8 cellular contexts compared by ENCODE assay signal in genomic region chr19:18388328-18389094, GRCh38. TPM values are rescaled to one million over a fixed set of nuclear protein-coding genes. Genes with fewer than 3 reads are reported as not detected.
DNase-seq lines count a peak whose midpoint lies in the region; ATAC-seq and TF ChIP-seq lines count a peak whose summit lies in the region.

No MANE protein-coding gene starts in this region.

- H3K36me3 Mint-ChIP-seq in activated CD8-positive, alpha-beta memory T cell treated with anti-CD3 and anti-CD28 coated beads, Interleukin-2, amount 10 ng/mL, durations not matched to agents 7 days and 5 days, result no peaks in the 10 kb centered on the region

- peaks cover 59% of the 10 kb centered on the region for H3K27me3 Mint-ChIP-seq in activated CD8-positive, alpha-beta memory T cell treated with anti-CD3 and anti-CD28 coated beads, Interleukin-2, amount 10 ng/mL, durations not matched to agents 7 days and 5 days

- H3K9me3 Mint-ChIP-seq in activated CD8-positive, alpha-beta memory T cell treated with anti-CD3 and anti-CD28 coated beads, Interleukin-2, amount 10 ng/mL, durations not matched to agents 7 days and 5 days (ENCODE audit: low read depth), result no peaks in the 10 kb centered on the region

- H3K4me3 ChIP-seq in epithelial cell of esophagus (ENCODE audit: low read length), result peak overlapping the region; percentile 11
- peak overlapping the region; percentile 56 to 79 for H3K4me3 ChIP-seq in mucosa of rectum (ENCODE audit: low read length in 2 of 2)

- H3K27ac Mint-ChIP-seq in activated CD8-positive, alpha-beta memory T cell treated with anti-CD3 and anti-CD28 coated beads, Interleukin-2, amount 10 ng/mL, durations not matched to agents 7 days and 5 days, result no peak overlapping the region

- no peaks in the 10 kb centered on the region for H3K27me3 ChIP-seq in mucosa of rectum (ENCODE audit: control insufficient read depth in 2 of 2, insufficient read depth in 2 of 2, low read length in 2 of 2)

- CTCF ChIA-PET in activated CD8-positive, alpha-beta memory T cell treated with anti-CD3 and anti-CD28 coated beads, Interleukin-2, amount 10 ng/mL, durations not matched to agents 7 days and 5 days (lab: Charles Lee), result interaction anchor here (0.6 to 15.3 kb wide), 55 partner anchors 8 to 830 kb away, joined by 3 to 278 read pairs (median 5); partner anchors contain the start of genes JUND, LRRC25, LSM4 and MPV17L2

- TF ChIP-seq CTCF in AG09319 (IDR thresholded peaks at IDR 0.05; ENCODE audit: low read depth, low read length) (peak; percentile 68), epithelial cell of esophagus (IDR thresholded peaks at IDR 0.05; ENCODE audit: insufficient read depth, low read depth, low read length, missing control alignments) (peak; percentile 61)

- H3K4me3 Mint-ChIP-seq in activated CD8-positive, alpha-beta memory T cell treated with anti-CD3 and anti-CD28 coated beads, Interleukin-2, amount 10 ng/mL, durations not matched to agents 7 days and 5 days, result peak overlapping the region; percentile 66

- ATAC-seq in GM18868 (IDR thresholded peaks at IDR 0.05; ENCODE audit: unreplicated experiment) (peak; percentile 69), HG03354 (IDR thresholded peaks at IDR 0.05; ENCODE audit: poor library complexity, severe bottlenecking, unreplicated experiment) (peak; percentile 68)
- ATAC-seq in activated CD8-positive, alpha-beta memory T cell treated with anti-CD3 and anti-CD28 coated beads, Interleukin-2, amount 10 ng/mL, durations not matched to agents 7 days and 5 days, result peak; percentile 88

- no peaks in the 10 kb centered on the region for H3K9me3 ChIP-seq in mucosa of rectum (ENCODE audit: control insufficient read depth in 2 of 2, low read length in 2 of 2)

- peaks cover 5 to 6% of the 10 kb centered on the region in 2 donors for H3K36me3 ChIP-seq in mucosa of rectum (ENCODE audit: control insufficient read depth in 2 of 2, insufficient read depth in 2 of 2, low read length in 2 of 2)

- no peak for DNase-seq in AG09319 (ENCODE audit: extremely low read depth, low read depth)
- peak; percentile 63 for DNase-seq in NCI-H748 (lab: John Stamatoyannopoulos, UW; ENCODE audit: unreplicated experiment)
- peak; percentile 86 for DNase-seq in activated CD8-positive, alpha-beta memory T cell treated with anti-CD3 and anti-CD28 coated beads, Interleukin-2, amount 10 ng/mL, durations not matched to agents 7 days and 5 days
- DNase-seq in epithelial cell of esophagus (ENCODE audit: low read depth), result peak; percentile 57
- peak; percentile 91 for DNase-seq in stimulated activated CD8-positive, alpha-beta memory T cell treated with anti-CD3 and anti-CD28 coated beads, Interleukin-4, amount 100 ng/mL, for 48 hours

- peak overlapping the region; percentile 56 to 86 for H3K9ac ChIP-seq in mucosa of rectum (ENCODE audit: low read depth in 1 of 2, low read length in 2 of 2)

- peaks cover 25% of the 10 kb centered on the region for H3K4me1 Mint-ChIP-seq in activated CD8-positive, alpha-beta memory T cell treated with anti-CD3 and anti-CD28 coated beads, Interleukin-2, amount 10 ng/mL, durations not matched to agents 7 days and 5 days

- peak overlapping the region; percentile 67 to 94 for H3K27ac ChIP-seq in mucosa of rectum (ENCODE audit: low read depth in 2 of 2, low read length in 2 of 2)

- peaks cover 15 to 19% of the 10 kb centered on the region in 2 donors for H3K4me1 ChIP-seq in mucosa of rectum (ENCODE audit: control insufficient read depth in 2 of 2, insufficient read depth in 2 of 2, low read length in 2 of 2)

RNA-seq across cellular contexts. Expression of gene GDF15, which starts 2.6 kb away (rescaled TPM):
- total RNA-seq in activated CD8-positive, alpha-beta memory T cell treated with anti-CD3 and anti-CD28 coated beads, Interleukin-2, amount 10 ng/mL, durations not matched to agents 7 days and 5 days, result not detected

RNA-seq across cellular contexts. Expression of gene LRRC25, which starts 8.9 kb away (rescaled TPM):
- total RNA-seq in activated CD8-positive, alpha-beta memory T cell treated with anti-CD3 and anti-CD28 coated beads, Interleukin-2, amount 10 ng/mL, durations not matched to agents 7 days and 5 days, result under 1 TPM in 1 of 2 experiments, not detected in 1; 0.12 TPM

RNA-seq across cellular contexts. Expression of gene SSBP4, which starts 30.7 kb away (rescaled TPM):
- total RNA-seq in activated CD8-positive, alpha-beta memory T cell treated with anti-CD3 and anti-CD28 coated beads, Interleukin-2, amount 10 ng/mL, durations not matched to agents 7 days and 5 days, result 100 to 1,000 TPM; 197 to 247 TPM

RNA-seq across cellular contexts. Expression of gene PGPEP1, which starts 48.1 kb away (rescaled TPM):
- total RNA-seq in activated CD8-positive, alpha-beta memory T cell treated with anti-CD3 and anti-CD28 coated beads, Interleukin-2, amount 10 ng/mL, durations not matched to agents 7 days and 5 days, result 10 to 100 TPM; 35.5 to 44.7 TPM

RNA-seq across cellular contexts. Expression of gene ISYNA1, which starts 49.4 kb away (rescaled TPM):
- total RNA-seq in activated CD8-positive, alpha-beta memory T cell treated with anti-CD3 and anti-CD28 coated beads, Interleukin-2, amount 10 ng/mL, durations not matched to agents 7 days and 5 days, result 10 to 100 TPM; 29.6 to 30.0 TPM
